ENCODE assay signal across 8 cellular contexts in the genomic region with DNA sequence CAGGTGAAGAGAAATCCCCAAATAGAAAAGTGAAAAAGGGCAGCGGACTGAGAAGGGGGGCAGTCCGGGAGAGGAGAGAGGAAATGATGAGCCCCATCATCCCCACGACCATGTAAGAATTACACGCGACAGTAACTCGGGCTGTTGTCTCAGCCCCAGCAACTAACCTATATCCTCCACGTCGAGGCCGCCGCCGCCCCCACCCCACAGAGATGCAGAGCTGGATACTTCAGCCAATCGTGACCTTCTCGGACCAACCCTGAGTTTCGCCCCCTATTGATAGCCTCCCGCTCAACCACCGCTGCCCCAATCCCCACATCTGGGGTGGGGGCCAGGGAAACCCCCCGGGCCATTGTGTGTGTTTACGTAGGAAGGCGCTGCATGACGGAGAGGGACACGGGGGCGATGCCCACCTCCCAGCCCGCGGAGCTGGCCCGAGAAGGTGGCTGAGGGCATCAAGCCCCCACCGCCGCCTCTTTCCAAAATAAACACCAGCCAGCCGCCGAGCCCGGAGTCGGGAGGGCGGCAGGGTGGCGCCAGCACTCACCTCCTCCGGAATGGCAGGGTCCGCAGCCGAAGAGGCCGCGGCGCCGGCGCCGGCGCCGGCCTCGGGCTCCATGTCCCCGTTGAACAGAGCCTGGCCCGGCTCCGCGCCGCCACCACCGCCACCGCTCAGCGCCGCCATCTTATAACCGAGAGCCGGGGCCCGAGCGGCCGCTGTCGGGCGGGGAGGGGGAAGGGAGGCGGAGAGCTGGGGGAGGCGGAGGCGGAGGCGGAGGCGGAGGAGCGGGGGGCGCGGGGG. TPM values are rescaled to one million over a fixed set of nuclear protein-coding genes. Genes with fewer than 3 reads are reported as not detected.
A peak's percentile ranks its signal among the peaks of the same experiment; 100 is the strongest.
DNase-seq lines count a peak whose midpoint lies in the region; ATAC-seq and TF ChIP-seq lines count a peak whose summit lies in the region.

No MANE protein-coding gene starts in this region.

- ATAC-seq in HG03060 (IDR thresholded peaks at IDR 0.05; ENCODE audit: low read depth, unreplicated experiment) = peak; percentile 87
- ATAC-seq in activated CD4-positive, CD25-positive, alpha-beta regulatory T cell treated with anti-CD3 and anti-CD28 coated beads, Interleukin-2, amount 50 U/mL, for 24 hours = peak; percentile 75 to 76

- H3K27ac ChIP-seq in AG04450 (ENCODE audit: low read depth, low read length) = peak overlapping the region; percentile 89

- DNase-seq in AG04450 (ENCODE audit: low read depth, low spot score) (peak; percentile 16), NCI-H2196 (lab: John Stamatoyannopoulos, UW; ENCODE audit: unreplicated experiment) (peak; percentile 79), cerebellar cortex (ENCODE audit: low spot score) (peak; percentile 71), kidney tubule cell (ENCODE audit: low spot score) (peak; percentile 64)
- peak; percentile 20 to 54 (median 40) for DNase-seq in stimulated activated CD4-positive, alpha-beta T cell treated with anti-CD3 and anti-CD28 coated beads, Interleukin-1b, Interleukin-23, amount 100 ng/mL, for 24 hours (ENCODE audit: low read depth in 4 of 4, low spot score in 1 of 4)

- peak; percentile 47 for TF ChIP-seq POLR2A in GM18526 (IDR thresholded peaks at IDR 0.05; ENCODE audit: extremely low read depth, insufficient read length)

- no peaks in the 10 kb centered on the region for H3K27me3 ChIP-seq in AG04450 (ENCODE audit: control insufficient read depth, insufficient read depth, low read length)

- peak; percentile 65 for TF ChIP-seq CTCF in AG04450 (IDR thresholded peaks at IDR 0.05; ENCODE audit: low read depth, low read length)

- peak overlapping the region; percentile 87 for H3K4me3 ChIP-seq in AG04450 (ENCODE audit: low read depth, low read length)

- POLR2A ChIA-PET in AG04450 (lab: Yijun Ruan, JAX) = interaction anchor here (0.5 to 1.1 kb wide), 7 partner anchors 10 to 482 kb away, joined by 5 to 10 read pairs (median 5); a partner anchor contains a TSS

- no peaks in the 10 kb centered on the region; the same call in 1 of the 2 replicates for H3K9me3 ChIP-seq in AG04450 (ENCODE audit: control insufficient read depth, insufficient read depth, low read length)

- CTCF ChIA-PET in AG04450 (lab: Charles Lee) = interaction anchor here (0.6 to 5.2 kb wide), 10 partner anchors 9 to 816 kb away, joined by 3 to 40 read pairs (median 3); no protein-coding TSS in a partner anchor

RNA-seq across cellular contexts. Expression of a gene that starts 0.5 kb away (rescaled TPM):
- 15.0 and 19.3 TPM in 2 replicates for polyA plus RNA-seq in AG04450 (2011; rRNA removed)
- polyA minus RNA-seq in AG04450 (2011; rRNA and poly(A)+ RNA removed) = 48.5 and 63.6 TPM in 2 replicates

Comparison
In these comparisons a context has a peak if more than half of its experiments do, and no peak if none do; other contexts are left out.
1. Peak in every context shown above with its lines: DNase-seq, ATAC-seq, H3K4me3 ChIP-seq and H3K27ac ChIP-seq.
2. DNase-seq: peak in every context shown above with its lines; median percentile 79 in NCI-H2196; 71 in cerebellar cortex; 64 in kidney tubule cell; 40 in stimulated activated CD4-positive, alpha-beta T cell treated with anti-CD3 and anti-CD28 coated beads, Interleukin-1b, Interleukin-23, amount 100 ng/mL, for 24 hours; 16 in AG04450.